Comparison of ENCODE assay signal across 17 cellular contexts in genomic region chr5:131825404-131826013, GRCh38. TPM values are rescaled to one million over a fixed set of nuclear protein-coding genes. Genes with fewer than 3 reads are reported as not detected.
A peak's percentile ranks its signal among the peaks of the same experiment; 100 is the strongest.
DNase-seq lines count a peak whose midpoint lies in the region; ATAC-seq, FAIRE-seq and TF ChIP-seq lines count a peak whose summit lies in the region.
"Had no signal": no experiment of that assay in that cellular context is flagged by ENCODE, and none has a peak within 500 bp of the region (broad histone marks: within the 10 kb centered on the region; RNA-seq: fewer than 3 reads in every experiment).

No MANE protein-coding gene starts in this region.

- no peak for TF ChIP-seq POLR2A in gastrocnemius medialis (IDR thresholded peaks at IDR 0.05)

- peaks cover 10% of the 10 kb centered on the region for H3K4me1 Mint-ChIP-seq in activated CD8-positive, alpha-beta T cell treated with anti-CD3 and anti-CD28 coated beads, Interleukin-2, amount 10 ng/mL, durations not matched to agents 7 days and 5 days (ENCODE audit: low read depth)
- peaks cover 1% of the 10 kb centered on the region for H3K4me1 Mint-ChIP-seq in activated CD8-positive, alpha-beta T cell treated with anti-CD3 and anti-CD28 coated beads for 36 hours (ENCODE audit: low read depth)

- H3K9me3 Mint-ChIP-seq in activated CD8-positive, alpha-beta T cell treated with anti-CD3 and anti-CD28 coated beads, Interleukin-2, amount 10 ng/mL, durations not matched to agents 7 days and 5 days (ENCODE audit: insufficient read depth) = no peaks in the 10 kb centered on the region
- no peaks in the 10 kb centered on the region for H3K9me3 Mint-ChIP-seq in activated CD8-positive, alpha-beta T cell treated with anti-CD3 and anti-CD28 coated beads for 36 hours
- H3K9me3 Mint-ChIP-seq: CD8-positive, alpha-beta T cell had no signal

- DNase-seq in activated CD8-positive, alpha-beta T cell treated with anti-CD3 and anti-CD28 coated beads, Interleukin-2, amount 10 ng/mL, durations not matched to agents 7 days and 5 days = no peak
- DNase-seq in activated CD8-positive, alpha-beta T cell treated with anti-CD3 and anti-CD28 coated beads for 36 hours = no peak
- no peak for DNase-seq in urothelium cell line (ENCODE audit: low spot score)
- no peak for DNase-seq in brain microvascular endothelial cell
- no peak for DNase-seq in gastrocnemius medialis
- DNase-seq: 8988T; activated naive CD8-positive, alpha-beta T cell treated with anti-CD3 and anti-CD28 coated beads, Interleukin-2, amount 10 ng/mL, durations not matched to agents 7 days and 5 days; CD8-positive, alpha-beta T cell; NCI-H510A; PC-9; WERI-Rb-1 had no signal

- H3K9me3 ChIP-seq in gastrocnemius medialis = peaks cover 0 to 5% (median 0%) of the 10 kb centered on the region in 3 donors
- H3K9me3 ChIP-seq: suprapubic skin had no signal

- POLR2A ChIA-PET in activated CD8-positive, alpha-beta T cell treated with anti-CD3 and anti-CD28 coated beads, Interleukin-2, amount 10 ng/mL, durations not matched to agents 7 days and 5 days (lab: Charles Lee) = interaction anchor here (0.6 kb wide), 1 partner anchor 28 kb away, joined by 3 read pairs; no protein-coding TSS in a partner anchor
- POLR2A ChIA-PET in activated CD8-positive, alpha-beta T cell treated with anti-CD3 and anti-CD28 coated beads for 36 hours (lab: Charles Lee) = no interaction called here

- H3K4me3 ChIP-seq in brain microvascular endothelial cell (ENCODE audit: low read depth, low read length) = no peak overlapping the region
- no peak overlapping the region for H3K4me3 ChIP-seq in gastrocnemius medialis
- H3K4me3 ChIP-seq: PC-9, suprapubic skin had no signal

- intact Hi-C loops in activated CD8-positive, alpha-beta T cell treated with anti-CD3 and anti-CD28 coated beads for 36 hours (cut with micrococcal nuclease) = no loop called here
- intact Hi-C loops in gastrocnemius medialis (cut with DNase I; ENCODE audit: low total_unique reads) = no loop called here

- H3K27me3 ChIP-seq in brain microvascular endothelial cell (replicated peaks) = no peaks in the 10 kb centered on the region
- no peaks in the 10 kb centered on the region for H3K27me3 ChIP-seq in gastrocnemius medialis
- H3K27me3 ChIP-seq: suprapubic skin had no signal

- in situ Hi-C loops in brain microvascular endothelial cell (cut with HindIII; ENCODE audit: low pct_ligation_motif_present, low sequenced_read_pairs) (no loop called here), gastrocnemius medialis (cut with MboI; ENCODE audit: low sequenced_read_pairs in 4 of 4) (no loop called here)

- peak overlapping the region; percentile 13 for H3K27ac Mint-ChIP-seq in activated CD8-positive, alpha-beta T cell treated with anti-CD3 and anti-CD28 coated beads, Interleukin-2, amount 10 ng/mL, durations not matched to agents 7 days and 5 days
- H3K27ac Mint-ChIP-seq in activated CD8-positive, alpha-beta T cell treated with anti-CD3 and anti-CD28 coated beads for 36 hours = no peak overlapping the region
- H3K27ac Mint-ChIP-seq: activated naive CD8-positive, alpha-beta T cell treated with anti-CD3 and anti-CD28 coated beads, Interleukin-2, amount 10 ng/mL, durations not matched to agents 7 days and 5 days; CD8-positive, alpha-beta T cell had no signal

- CTCF ChIA-PET in activated CD8-positive, alpha-beta T cell treated with anti-CD3 and anti-CD28 coated beads, Interleukin-2, amount 10 ng/mL, durations not matched to agents 7 days and 5 days (lab: Charles Lee) = no interaction called here
- CTCF ChIA-PET in activated CD8-positive, alpha-beta T cell treated with anti-CD3 and anti-CD28 coated beads for 36 hours (lab: Charles Lee) = no interaction called here

- H3K27ac ChIP-seq in brain microvascular endothelial cell (no peak overlapping the region), gastrocnemius medialis (no peak overlapping the region)
- H3K27ac ChIP-seq: PC-9, suprapubic skin, WERI-Rb-1 had no signal

- no peak for FAIRE-seq in urothelium cell line (lab: Jason Lieb, UNC)
- FAIRE-seq: colon, G401.6 had no signal

- ATAC-seq in activated CD8-positive, alpha-beta T cell treated with anti-CD3 and anti-CD28 coated beads, Interleukin-2, amount 10 ng/mL, durations not matched to agents 7 days and 5 days = no peak
- no peak for ATAC-seq in activated CD8-positive, alpha-beta T cell treated with anti-CD3 and anti-CD28 coated beads for 36 hours
- ATAC-seq in HG02588 (IDR thresholded peaks at IDR 0.05; ENCODE audit: unreplicated experiment) (peak; percentile 65), HG03571 (IDR thresholded peaks at IDR 0.05; ENCODE audit: unreplicated experiment) (peak; percentile 81), gastrocnemius medialis (no peak), GM19023 (IDR thresholded peaks at IDR 0.05; ENCODE audit: unreplicated experiment) (no peak)
- ATAC-seq: CD8-positive, alpha-beta T cell had no signal

- no peak for TF ChIP-seq CTCF in activated CD8-positive, alpha-beta T cell treated with anti-CD3 and anti-CD28 coated beads for 36 hours (IDR thresholded peaks at IDR 0.05)
- TF ChIP-seq CTCF in brain microvascular endothelial cell (IDR thresholded peaks at IDR 0.05; ENCODE audit: low read depth, low read length, missing control alignments) (no peak), gastrocnemius medialis (IDR thresholded peaks at IDR 0.05 in 4 of 5, conservative IDR thresholded peaks at IDR 0.05 in 1 of 5) (no peak)

- H3K4me1 ChIP-seq in gastrocnemius medialis = no peaks in the 10 kb centered on the region
- H3K4me1 ChIP-seq: suprapubic skin had no signal

- H3K36me3 ChIP-seq in brain microvascular endothelial cell (replicated peaks) (no peaks in the 10 kb centered on the region), gastrocnemius medialis (no peaks in the 10 kb centered on the region)
- H3K36me3 ChIP-seq: suprapubic skin, WERI-Rb-1 had no signal

- H3K27me3 Mint-ChIP-seq in activated CD8-positive, alpha-beta T cell treated with anti-CD3 and anti-CD28 coated beads, Interleukin-2, amount 10 ng/mL, durations not matched to agents 7 days and 5 days (ENCODE audit: low read depth) = peaks cover 4% of the 10 kb centered on the region
- no peaks in the 10 kb centered on the region for H3K27me3 Mint-ChIP-seq in activated CD8-positive, alpha-beta T cell treated with anti-CD3 and anti-CD28 coated beads for 36 hours

- peaks cover 7% of the 10 kb centered on the region for H3K36me3 Mint-ChIP-seq in activated CD8-positive, alpha-beta T cell treated with anti-CD3 and anti-CD28 coated beads, Interleukin-2, amount 10 ng/mL, durations not matched to agents 7 days and 5 days (ENCODE audit: low read depth)
- no peaks in the 10 kb centered on the region for H3K36me3 Mint-ChIP-seq in activated CD8-positive, alpha-beta T cell treated with anti-CD3 and anti-CD28 coated beads for 36 hours (ENCODE audit: low read depth)
- H3K36me3 Mint-ChIP-seq: CD8-positive, alpha-beta T cell had no signal

- H3K4me3 Mint-ChIP-seq in activated CD8-positive, alpha-beta T cell treated with anti-CD3 and anti-CD28 coated beads, Interleukin-2, amount 10 ng/mL, durations not matched to agents 7 days and 5 days = no peak overlapping the region
- no peak overlapping the region for H3K4me3 Mint-ChIP-seq in activated CD8-positive, alpha-beta T cell treated with anti-CD3 and anti-CD28 coated beads for 36 hours
- H3K4me3 Mint-ChIP-seq: activated naive CD8-positive, alpha-beta T cell treated with anti-CD3 and anti-CD28 coated beads, Interleukin-2, amount 10 ng/mL, durations not matched to agents 7 days and 5 days; CD8-positive, alpha-beta T cell had no signal

RNA-seq across cellular contexts. Expression of gene FNIP1, which starts 28.7 kb away (rescaled TPM):
- 10 to 100 TPM; 25.5 to 26.7 TPM for total RNA-seq in activated CD8-positive, alpha-beta T cell treated with anti-CD3 and anti-CD28 coated beads, Interleukin-2, amount 10 ng/mL, durations not matched to agents 7 days and 5 days
- 10 to 100 TPM; 15.9 to 16.0 TPM for total RNA-seq in activated CD8-positive, alpha-beta T cell treated with anti-CD3 and anti-CD28 coated beads for 36 hours
- 10 to 100 TPM; 53.9 to 84.7 (median 66.9) TPM for total RNA-seq in gastrocnemius medialis

Comparison
In these comparisons a context has a peak if more than half of its experiments do, and no peak if none do; other contexts are left out.
1. ATAC-seq: peak in HG02588 (single experiment) and HG03571 (single experiment); none in activated CD8-positive, alpha-beta T cell treated with anti-CD3 and anti-CD28 coated beads, Interleukin-2, amount 10 ng/mL, durations not matched to agents 7 days and 5 days (single experiment), activated CD8-positive, alpha-beta T cell treated with anti-CD3 and anti-CD28 coated beads for 36 hours (single experiment), gastrocnemius medialis (0 of 2) and GM19023 (single experiment).